In the genomic region with DNA sequence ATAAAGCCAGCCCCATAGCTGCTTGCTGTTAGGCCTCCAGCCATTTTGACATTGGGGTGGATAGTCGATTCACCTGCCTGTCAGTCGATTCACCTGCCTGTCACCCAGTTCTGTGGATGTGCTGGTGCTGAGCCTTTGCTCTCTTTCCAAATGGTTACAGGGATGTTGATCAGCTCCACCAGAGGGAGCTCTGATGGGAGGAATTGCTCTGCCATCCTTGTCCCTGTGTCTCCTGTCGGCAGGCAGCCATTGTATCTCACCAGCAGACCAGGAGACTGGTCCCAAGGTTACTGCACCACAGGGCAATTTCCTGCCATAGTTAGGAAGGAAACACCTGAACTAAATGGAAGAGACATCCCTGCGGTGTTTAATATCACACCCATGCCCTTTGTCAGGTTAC, we compare ENCODE assay signal across 9 cellular contexts. TPM values are rescaled to one million over a fixed set of nuclear protein-coding genes. Genes with fewer than 3 reads are reported as not detected.
DNase-seq lines count a peak whose midpoint lies in the region; ATAC-seq and TF ChIP-seq lines count a peak whose summit lies in the region.
"Had no signal": no experiment of that assay in that cellular context is flagged by ENCODE, and none has a peak within 500 bp of the region (broad histone marks: within the 10 kb centered on the region; RNA-seq: fewer than 3 reads in every experiment).

No MANE protein-coding gene starts in this region.

- no peaks in the 10 kb centered on the region for H3K36me3 Mint-ChIP-seq in immature natural killer cell

- H3K27me3 ChIP-seq in aorta (ENCODE audit: control insufficient read depth in 1 of 2, insufficient read depth in 2 of 2, low read length in 1 of 2): no peaks in the 10 kb centered on the region

- no peak for TF ChIP-seq EP300 in Ishikawa (IDR thresholded peaks at IDR 0.05; ENCODE audit: borderline replicate concordance)

- H3K36me3 ChIP-seq in aorta (ENCODE audit: control insufficient read depth in 1 of 2, insufficient read depth in 2 of 2, low read length in 1 of 2): no peaks in the 10 kb centered on the region

- no peaks in the 10 kb centered on the region for H3K9me3 Mint-ChIP-seq in immature natural killer cell

- no peaks in the 10 kb centered on the region for H3K4me1 ChIP-seq in aorta (ENCODE audit: control insufficient read depth in 1 of 2, insufficient read depth in 2 of 2, low read length in 2 of 2)

- ATAC-seq in left ventricle myocardium superior: peak; percentile 61
- no peak for ATAC-seq in aorta (ENCODE audit: low FRiP score)

- peak in 2 of 3 experiments; percentile 35 to 64 for DNase-seq in NCI-H1417 (lab: John Stamatoyannopoulos, UW)
- no peak for DNase-seq in NCI-H1417 treated with DMSO at 0.1 percent for 48 hours (lab: John Stamatoyannopoulos, UW)
- peak; percentile 76 for DNase-seq in SW480 (ENCODE audit: low spot score)
- DNase-seq in left ventricle myocardium superior: no peak
- DNase-seq in substantia nigra (lab: John Stamatoyannopoulos, UW): peak in 26 of 49 donors; percentile 11 to 61 (median 36)
- no peak for DNase-seq in immature natural killer cell
- no peak for DNase-seq in aorta

- H3K27ac ChIP-seq in substantia nigra (ENCODE audit: low read depth, low read length, poor library complexity, severe bottlenecking) (peak overlapping the region; percentile 28), aorta (ENCODE audit: low read depth in 1 of 2, low read length in 2 of 2) (no peak overlapping the region)

- no peak overlapping the region for H3K27ac Mint-ChIP-seq in immature natural killer cell

- WGBS in aorta, 2 donors: 76 to 80% methylated on average over 4 of the region's 4 CpGs

- intact Hi-C loops in left ventricle myocardium superior (cut with micrococcal nuclease) (loop anchor here (5.0 kb wide), 1 partner anchor 34 kb away; a partner anchor contains a TSS), aorta (cut with DNase I) (loop anchor here (1.0 to 5.0 kb wide), 4 partner anchors 35 to 81 kb away; no protein-coding TSS in a partner anchor)

- TF ChIP-seq RAD21 in Ishikawa (IDR thresholded peaks at IDR 0.05; ENCODE audit: low read depth): peak; percentile 7; the same call in 1 of the 2 replicates

- H3K4me3 ChIP-seq in aorta (ENCODE audit: low read length in 2 of 2): no peak overlapping the region

- H3K4me3 Mint-ChIP-seq in immature natural killer cell: no peak overlapping the region

- peaks cover 6 to 8% (median 8%) of the 10 kb centered on the region in 3 donors for H3K27me3 Mint-ChIP-seq in immature natural killer cell (ENCODE audit: low read depth in 3 of 3)

- peaks cover 6 to 16% of the 10 kb centered on the region in 2 donors for H3K4me1 Mint-ChIP-seq in immature natural killer cell

- no peaks in the 10 kb centered on the region for H3K9me3 ChIP-seq in aorta (ENCODE audit: control insufficient read depth, low read length)

TF ChIP-seq in Ishikawa, 13 proteins besides CTCF, POLR2A, EP300 and RAD21:
- TF ChIP-seq, protein P1, sequence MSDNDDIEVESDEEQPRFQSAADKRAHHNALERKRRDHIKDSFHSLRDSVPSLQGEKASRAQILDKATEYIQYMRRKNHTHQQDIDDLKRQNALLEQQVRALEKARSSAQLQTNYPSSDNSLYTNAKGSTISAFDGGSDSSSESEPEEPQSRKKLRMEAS (IDR thresholded peaks at IDR 0.05): no peak
- TF ChIP-seq, protein P2, sequence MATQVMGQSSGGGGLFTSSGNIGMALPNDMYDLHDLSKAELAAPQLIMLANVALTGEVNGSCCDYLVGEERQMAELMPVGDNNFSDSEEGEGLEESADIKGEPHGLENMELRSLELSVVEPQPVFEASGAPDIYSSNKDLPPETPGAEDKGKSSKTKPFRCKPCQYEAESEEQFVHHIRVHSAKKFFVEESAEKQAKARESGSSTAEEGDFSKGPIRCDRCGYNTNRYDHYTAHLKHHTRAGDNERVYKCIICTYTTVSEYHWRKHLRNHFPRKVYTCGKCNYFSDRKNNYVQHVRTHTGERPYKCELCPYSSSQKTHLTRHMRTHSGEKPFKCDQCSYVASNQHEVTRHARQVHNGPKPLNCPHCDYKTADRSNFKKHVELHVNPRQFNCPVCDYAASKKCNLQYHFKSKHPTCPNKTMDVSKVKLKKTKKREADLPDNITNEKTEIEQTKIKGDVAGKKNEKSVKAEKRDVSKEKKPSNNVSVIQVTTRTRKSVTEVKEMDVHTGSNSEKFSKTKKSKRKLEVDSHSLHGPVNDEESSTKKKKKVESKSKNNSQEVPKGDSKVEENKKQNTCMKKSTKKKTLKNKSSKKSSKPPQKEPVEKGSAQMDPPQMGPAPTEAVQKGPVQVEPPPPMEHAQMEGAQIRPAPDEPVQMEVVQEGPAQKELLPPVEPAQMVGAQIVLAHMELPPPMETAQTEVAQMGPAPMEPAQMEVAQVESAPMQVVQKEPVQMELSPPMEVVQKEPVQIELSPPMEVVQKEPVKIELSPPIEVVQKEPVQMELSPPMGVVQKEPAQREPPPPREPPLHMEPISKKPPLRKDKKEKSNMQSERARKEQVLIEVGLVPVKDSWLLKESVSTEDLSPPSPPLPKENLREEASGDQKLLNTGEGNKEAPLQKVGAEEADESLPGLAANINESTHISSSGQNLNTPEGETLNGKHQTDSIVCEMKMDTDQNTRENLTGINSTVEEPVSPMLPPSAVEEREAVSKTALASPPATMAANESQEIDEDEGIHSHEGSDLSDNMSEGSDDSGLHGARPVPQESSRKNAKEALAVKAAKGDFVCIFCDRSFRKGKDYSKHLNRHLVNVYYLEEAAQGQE (IDR thresholded peaks at IDR 0.05; ENCODE audit: low read depth): no peak
- TF ChIP-seq NFIC (IDR thresholded peaks at IDR 0.05) (no peak), EGR1 (IDR thresholded peaks at IDR 0.05) (no peak), FOXM1 (IDR thresholded peaks at IDR 0.05; ENCODE audit: borderline replicate concordance, low read depth) (no peak), TAF1 (IDR thresholded peaks at IDR 0.05; ENCODE audit: low read depth) (no peak), CEBPB (IDR thresholded peaks at IDR 0.05) (no peak), TCF12 (IDR thresholded peaks at IDR 0.05; ENCODE audit: low read depth) (no peak), CREB1 (IDR thresholded peaks at IDR 0.05; ENCODE audit: low read depth) (no peak)
- TF ChIP-seq, protein P3, sequence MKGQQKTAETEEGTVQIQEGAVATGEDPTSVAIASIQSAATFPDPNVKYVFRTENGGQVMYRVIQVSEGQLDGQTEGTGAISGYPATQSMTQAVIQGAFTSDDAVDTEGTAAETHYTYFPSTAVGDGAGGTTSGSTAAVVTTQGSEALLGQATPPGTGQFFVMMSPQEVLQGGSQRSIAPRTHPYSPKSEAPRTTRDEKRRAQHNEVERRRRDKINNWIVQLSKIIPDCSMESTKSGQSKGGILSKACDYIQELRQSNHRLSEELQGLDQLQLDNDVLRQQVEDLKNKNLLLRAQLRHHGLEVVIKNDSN (IDR thresholded peaks at IDR 0.05): no peak

RNA-seq across cellular contexts. Expression of a gene that starts 6.1 kb away (rescaled TPM):
- 13.6 TPM for total RNA-seq in left ventricle myocardium superior
- 10 to 100 TPM in 1 of 3 donors, 1 to 10 TPM in 2; 1.7 to 13.2 (median 7.1) TPM for polyA plus RNA-seq in immature natural killer cell
- total RNA-seq in aorta: 10 to 100 TPM; 27.0 to 27.1 TPM
- polyA plus RNA-seq in aorta: 10 to 100 TPM in 1 of 2 donors, 1 to 10 TPM in 1; 4.3 to 23.0 TPM
- total RNA-seq: activated CD8-positive, alpha-beta memory T cell treated with anti-CD3 and anti-CD28 coated beads for 36 hours had no signal

RNA-seq across cellular contexts. Expression of a gene that starts 34.7 kb away (rescaled TPM):
- total RNA-seq in left ventricle myocardium superior: 2.6 TPM
- polyA plus RNA-seq in immature natural killer cell: 1 to 10 TPM in 1 of 3 donors, under 1 TPM in 2; 0.16 to 1.2 (median 0.22) TPM
- 1 to 10 TPM; 2.6 to 7.1 TPM for total RNA-seq in aorta
- 10 to 100 TPM in 1 of 2 donors, 1 to 10 TPM in 1; 4.0 to 10.0 TPM for polyA plus RNA-seq in aorta

Comparison
In these comparisons a context has a peak if more than half of its experiments do, and no peak if none do; other contexts are left out.
1. DNase-seq: peak in NCI-H1417 (2 of 3), SW480 (single experiment) and substantia nigra (26 of 49); none in NCI-H1417 treated with DMSO at 0.1 percent for 48 hours (single experiment), left ventricle myocardium superior (single experiment), immature natural killer cell (0 of 3) and aorta (0 of 2).